Comparison of ENCODE assay signal across 26 cellular contexts in the genomic region with DNA sequence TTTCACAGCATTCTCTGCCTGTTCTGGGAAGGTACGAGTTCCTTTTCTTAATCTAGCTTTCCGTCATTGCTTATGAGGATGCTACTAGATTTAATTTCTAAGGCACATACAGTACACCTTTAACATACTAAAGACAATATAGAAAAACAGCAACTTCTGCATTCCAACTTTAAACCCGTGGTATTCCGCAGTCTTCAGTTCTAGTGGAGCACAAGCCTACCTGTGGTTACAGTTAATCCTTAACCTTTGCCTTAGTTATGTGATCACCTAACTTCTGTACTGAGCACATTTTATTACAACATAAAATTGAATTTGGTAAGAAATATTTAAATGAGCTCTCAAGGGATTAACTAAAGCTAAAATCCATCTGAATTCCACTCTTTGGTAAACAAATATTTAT.
"Had no signal": no experiment of that assay in that cellular context is flagged by ENCODE, and none has a peak within 500 bp of the region (broad histone marks: within the 10 kb centered on the region; RNA-seq: fewer than 3 reads in every experiment).

No MANE protein-coding gene starts in this region.

- DNase-seq: activated B cell treated with CpG ODN at 0.5 μM for 24 hours; activated CD4-positive, alpha-beta T cell treated with anti-CD3 and anti-CD28 coated beads for 48 hours; activated CD8-positive, alpha-beta T cell treated with anti-CD3 and anti-CD28 coated beads for 36 hours; activated naive CD4-positive, alpha-beta T cell; activated naive CD8-positive, alpha-beta T cell treated with anti-CD3 and anti-CD28 coated beads, Interleukin-2, amount 10 ng/mL, durations not matched to agents 7 days and 5 days; activated T-cell treated with anti-CD3 and anti-CD28 coated beads, Interleukin-2, amount 50 U/mL, for 1 hour; central memory CD4-positive, alpha-beta T cell; gastrocnemius medialis; heart right ventricle; left colon; lower lobe of right lung; occipital lobe; right cardiac atrium; stimulated activated CD4-positive, alpha-beta T cell treated with anti-CD3 and anti-CD28 coated beads, Interleukin-15, amount 100 ng/mL, for 24 hours; stimulated activated CD4-positive, alpha-beta T cell treated with anti-CD3 and anti-CD28 coated beads, Interleukin-4, amount 100 ng/mL, for 24 hours; T-helper 1 cell; T-helper 9 cell; upper lobe of left lung had no signal

- H3K36me3 Mint-ChIP-seq: activated naive CD8-positive, alpha-beta T cell treated with anti-CD3 and anti-CD28 coated beads, Interleukin-2, amount 10 ng/mL, durations not matched to agents 7 days and 5 days; brain; stimulated activated effector memory CD8-positive, alpha-beta T cell treated with anti-CD3 and anti-CD28 coated beads, Interleukin-12 subunit alpha, Interleukin-12 subunit beta, amount 100 ng/mL, for 72 hours had no signal

- ATAC-seq: activated CD8-positive, alpha-beta T cell treated with anti-CD3 and anti-CD28 coated beads for 36 hours; activated T-helper 17 cell treated with anti-CD3 and anti-CD28 coated beads, Interleukin-2, amount 50 U/mL, for 72 hours; gastrocnemius medialis; left colon; stimulated activated effector memory CD8-positive, alpha-beta T cell treated with anti-CD3 and anti-CD28 coated beads, Interleukin-12 subunit alpha, Interleukin-12 subunit beta, amount 100 ng/mL, for 72 hours had no signal

- H3K4me1 Mint-ChIP-seq: activated naive CD8-positive, alpha-beta T cell treated with anti-CD3 and anti-CD28 coated beads, Interleukin-2, amount 10 ng/mL, durations not matched to agents 7 days and 5 days had no signal

- H3K9me3 Mint-ChIP-seq: activated B cell treated with CpG ODN at 0.5 μM for 24 hours; activated CD8-positive, alpha-beta T cell treated with anti-CD3 and anti-CD28 coated beads for 36 hours; activated naive CD8-positive, alpha-beta T cell treated with anti-CD3 and anti-CD28 coated beads, Interleukin-2, amount 10 ng/mL, durations not matched to agents 7 days and 5 days; activated T-helper 17 cell treated with anti-CD3 and anti-CD28 coated beads, Interleukin-2, amount 50 U/mL, for 72 hours; brain; nephron; stimulated activated effector memory CD8-positive, alpha-beta T cell treated with anti-CD3 and anti-CD28 coated beads, Interleukin-12 subunit alpha, Interleukin-12 subunit beta, amount 100 ng/mL, for 72 hours had no signal

- H3K4me1 ChIP-seq: prostate gland had no signal

- H3K27me3 ChIP-seq: gastrocnemius medialis, heart right ventricle, upper lobe of left lung had no signal

- H3K27ac ChIP-seq: gastrocnemius medialis, heart right ventricle, lower lobe of right lung, prostate gland, thoracic aorta, upper lobe of left lung had no signal

- H3K4me3 ChIP-seq: coronary artery, gastrocnemius medialis, heart right ventricle, lower lobe of right lung, prostate gland, skin epidermis, thoracic aorta, upper lobe of left lung had no signal

- H3K27me3 Mint-ChIP-seq: activated B cell treated with CpG ODN at 0.5 μM for 24 hours; activated CD8-positive, alpha-beta T cell treated with anti-CD3 and anti-CD28 coated beads for 36 hours; activated naive CD8-positive, alpha-beta T cell treated with anti-CD3 and anti-CD28 coated beads, Interleukin-2, amount 10 ng/mL, durations not matched to agents 7 days and 5 days; activated T-helper 17 cell treated with anti-CD3 and anti-CD28 coated beads, Interleukin-2, amount 50 U/mL, for 72 hours; brain had no signal

- H3K36me3 ChIP-seq: gastrocnemius medialis, heart right ventricle, lower lobe of right lung, prostate gland, thoracic aorta, upper lobe of left lung had no signal

- H3K9me3 ChIP-seq: gastrocnemius medialis, heart right ventricle, lower lobe of right lung, prostate gland, thoracic aorta, upper lobe of left lung had no signal

- H3K4me3 Mint-ChIP-seq: activated B cell treated with CpG ODN at 0.5 μM for 24 hours; activated CD8-positive, alpha-beta T cell treated with anti-CD3 and anti-CD28 coated beads for 36 hours; activated naive CD8-positive, alpha-beta T cell treated with anti-CD3 and anti-CD28 coated beads, Interleukin-2, amount 10 ng/mL, durations not matched to agents 7 days and 5 days; activated T-helper 17 cell treated with anti-CD3 and anti-CD28 coated beads, Interleukin-2, amount 50 U/mL, for 72 hours; nephron; stimulated activated effector memory CD8-positive, alpha-beta T cell treated with anti-CD3 and anti-CD28 coated beads, Interleukin-12 subunit alpha, Interleukin-12 subunit beta, amount 100 ng/mL, for 72 hours had no signal

- H3K27ac Mint-ChIP-seq: activated B cell treated with CpG ODN at 0.5 μM for 24 hours; activated CD8-positive, alpha-beta T cell treated with anti-CD3 and anti-CD28 coated beads for 36 hours; activated naive CD8-positive, alpha-beta T cell treated with anti-CD3 and anti-CD28 coated beads, Interleukin-2, amount 10 ng/mL, durations not matched to agents 7 days and 5 days; activated T-helper 17 cell treated with anti-CD3 and anti-CD28 coated beads, Interleukin-2, amount 50 U/mL, for 72 hours; stimulated activated effector memory CD8-positive, alpha-beta T cell treated with anti-CD3 and anti-CD28 coated beads, Interleukin-12 subunit alpha, Interleukin-12 subunit beta, amount 100 ng/mL, for 72 hours had no signal
